ENCODE assay signal across 8 cellular contexts in the genomic region with DNA sequence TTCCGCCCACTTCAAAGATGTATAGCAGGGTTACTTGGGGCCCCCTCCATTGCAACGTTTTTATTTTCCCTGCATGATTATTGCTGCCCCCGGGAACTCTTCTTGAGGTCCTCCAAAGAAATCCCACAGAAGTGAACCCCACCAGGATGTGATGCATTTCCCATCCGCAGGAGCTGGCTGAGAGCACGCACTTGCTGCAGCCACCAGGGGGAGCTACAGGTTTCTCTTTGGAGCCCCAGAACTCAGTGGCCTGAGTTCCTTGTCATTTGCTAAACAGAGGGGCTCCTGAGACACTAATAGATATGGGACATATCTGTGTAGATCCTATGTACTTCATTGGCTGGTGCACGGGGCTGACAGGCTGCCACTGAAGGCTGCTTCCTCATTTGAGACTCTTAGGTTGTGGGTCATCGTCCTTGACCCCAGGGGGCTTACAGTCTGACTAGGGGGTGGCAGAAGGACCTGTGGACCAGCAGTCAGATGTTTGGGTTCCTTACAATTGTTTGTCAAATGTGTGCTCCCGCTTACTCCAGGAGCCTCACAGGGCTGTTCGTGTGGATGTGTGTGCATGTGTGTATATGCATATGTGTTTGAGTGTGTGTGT. TPM values are rescaled to one million over a fixed set of nuclear protein-coding genes. Genes with fewer than 3 reads are reported as not detected.
DNase-seq lines count a peak whose midpoint lies in the region; ATAC-seq and TF ChIP-seq lines count a peak whose summit lies in the region.

No MANE protein-coding gene starts in this region.

- TF ChIP-seq CTCF in GM23338 (conservative IDR thresholded peaks at IDR 0.05; ENCODE audit: low read depth in 2 of 2), result peak; percentile 94 to 99

- H3K4me1 Mint-ChIP-seq in GM23338, result peaks cover 20% of the 10 kb centered on the region
- no peaks in the 10 kb centered on the region for H3K4me1 Mint-ChIP-seq in activated naive CD4-positive, alpha-beta T cell treated with anti-CD3 and anti-CD28 coated beads, Interleukin-2, amount 10 ng/mL, durations not matched to agents 7 days and 5 days

- no peaks in the 10 kb centered on the region for H3K9me2 ChIP-seq in GM23338 (ENCODE audit: insufficient read depth)

- in situ Hi-C loops in G401 (cut with HindIII; ENCODE audit: low sequenced_read_pairs), result no loop called here

- H3K27me3 ChIP-seq in GM23338 (ENCODE audit: insufficient read depth) (peaks cover 4% of the 10 kb centered on the region; the same call in 1 of the 2 replicates), MG63 (no peaks in the 10 kb centered on the region)

- no peaks in the 10 kb centered on the region for H3K9me3 ChIP-seq in MG63

- H4K20me1 ChIP-seq in GM23338 (replicated peaks; ENCODE audit: insufficient read depth), result no peaks in the 10 kb centered on the region

- H3K27me3 Mint-ChIP-seq in GM23338 (ENCODE audit: insufficient read depth, low read depth, poor library complexity), result peaks cover 5% of the 10 kb centered on the region
- H3K27me3 Mint-ChIP-seq in activated naive CD4-positive, alpha-beta T cell treated with anti-CD3 and anti-CD28 coated beads, Interleukin-2, amount 10 ng/mL, durations not matched to agents 7 days and 5 days, result peaks cover 20% of the 10 kb centered on the region

- CTCF ChIA-PET in activated naive CD4-positive, alpha-beta T cell treated with anti-CD3 and anti-CD28 coated beads, Interleukin-2, amount 10 ng/mL, durations not matched to agents 7 days and 5 days (lab: Charles Lee), result interaction anchor here (0.6 to 5.1 kb wide), 12 partner anchors 8 to 381 kb away, joined by 3 to 85 read pairs (median 4); no protein-coding TSS in a partner anchor

- no peak overlapping the region for H2AFZ ChIP-seq in GM23338

- H3K79me2 ChIP-seq in GM23338 (replicated peaks; ENCODE audit: insufficient read depth), result no peaks in the 10 kb centered on the region

- H3K4me1 ChIP-seq in GM23338 (ENCODE audit: insufficient read depth), result peaks cover 16% of the 10 kb centered on the region

- H3K4me2 ChIP-seq in GM23338, result no peak overlapping the region

- no peaks in the 10 kb centered on the region for H3F3A ChIP-seq in GM23338 (replicated peaks; ENCODE audit: low read depth)

- H3K36me3 Mint-ChIP-seq in GM23338 (ENCODE audit: low read depth), result no peaks in the 10 kb centered on the region
- no peaks in the 10 kb centered on the region for H3K36me3 Mint-ChIP-seq in activated naive CD4-positive, alpha-beta T cell treated with anti-CD3 and anti-CD28 coated beads, Interleukin-2, amount 10 ng/mL, durations not matched to agents 7 days and 5 days

- no peaks in the 10 kb centered on the region for H3K9me3 Mint-ChIP-seq in GM23338
- H3K9me3 Mint-ChIP-seq in activated naive CD4-positive, alpha-beta T cell treated with anti-CD3 and anti-CD28 coated beads, Interleukin-2, amount 10 ng/mL, durations not matched to agents 7 days and 5 days, result no peaks in the 10 kb centered on the region

- H3K27ac ChIP-seq in GM23338 (ENCODE audit: low read depth), result no peak overlapping the region

- H3K27ac Mint-ChIP-seq in GM23338, result no peak overlapping the region
- H3K27ac Mint-ChIP-seq in activated naive CD4-positive, alpha-beta T cell treated with anti-CD3 and anti-CD28 coated beads, Interleukin-2, amount 10 ng/mL, durations not matched to agents 7 days and 5 days, result no peak overlapping the region

- H3K36me3 ChIP-seq in GM23338 (ENCODE audit: insufficient read depth) (no peaks in the 10 kb centered on the region), MG63 (no peaks in the 10 kb centered on the region)

- no peak overlapping the region for H3K4me3 Mint-ChIP-seq in GM23338
- H3K4me3 Mint-ChIP-seq in activated naive CD4-positive, alpha-beta T cell treated with anti-CD3 and anti-CD28 coated beads, Interleukin-2, amount 10 ng/mL, durations not matched to agents 7 days and 5 days, result no peak overlapping the region

- H3K4me3 ChIP-seq in GM23338 (no peak overlapping the region), MG63 (no peak overlapping the region)

- intact Hi-C loops in Right ventricle myocardium superior (cut with DNase I), result loop anchor here (2.0 kb wide), 1 partner anchor 380 kb away; no protein-coding TSS in a partner anchor

- DNase-seq in G401 (ENCODE audit: low spot score) (peak; percentile 74), GM23338 (ENCODE audit: low spot score) (peak; percentile 95), MG63 (peak; percentile 45), Right ventricle myocardium superior (peak; percentile 76), putamen (ENCODE audit: low spot score) (peak; percentile 73), cortex of kidney (lab: John Stamatoyannopoulos, UW) (no peak)
- peak; percentile 78 for DNase-seq in activated naive CD4-positive, alpha-beta T cell treated with anti-CD3 and anti-CD28 coated beads, Interleukin-2, amount 10 ng/mL, durations not matched to agents 7 days and 5 days

- peak; percentile 94 for ATAC-seq in GM23338
- peak; percentile 99 for ATAC-seq in SK-N-SH treated with all-trans-retinoic acid at 6 μM for 48 hours
- peak; percentile 87 for ATAC-seq in Right ventricle myocardium superior (ENCODE audit: poor library complexity)

TF ChIP-seq in GM23338, 12 proteins besides CTCF, POLR2A, EP300 and RAD21 (continues in another document):
- no peak for TF ChIP-seq CREB1 (CRISPR knock-in tag; IDR thresholded peaks at IDR 0.05; ENCODE audit: low read depth)
- no peak for TF ChIP-seq EZH2 (IDR thresholded peaks at IDR 0.05; ENCODE audit: low read depth, unreplicated experiment)
- no peak for TF ChIP-seq ETS1 (IDR thresholded peaks at IDR 0.05)

TF ChIP-seq in SK-N-SH treated with all-trans-retinoic acid at 6 μM for 48 hours, 23 proteins besides CTCF, POLR2A, EP300 and RAD21:
- no peak for TF ChIP-seq ZNF8 (CRISPR knock-in tag; IDR thresholded peaks at IDR 0.05)
- no peak for TF ChIP-seq ZNF565 (CRISPR knock-in tag; conservative IDR thresholded peaks at IDR 0.05; ENCODE audit: low read depth)
- no peak for TF ChIP-seq TOX (CRISPR knock-in tag; IDR thresholded peaks at IDR 0.05; ENCODE audit: borderline replicate concordance)
- no peak for TF ChIP-seq CREB5 (CRISPR knock-in tag; IDR thresholded peaks at IDR 0.05; ENCODE audit: low read depth)
- no peak for TF ChIP-seq ZNF70 (CRISPR knock-in tag; IDR thresholded peaks at IDR 0.05)
- no peak for TF ChIP-seq GLIS3 (CRISPR knock-in tag; IDR thresholded peaks at IDR 0.05)
- no peak for TF ChIP-seq CSRNP3 (CRISPR knock-in tag; IDR thresholded peaks at IDR 0.05)
- no peak for TF ChIP-seq TCF4 (CRISPR knock-in tag; IDR thresholded peaks at IDR 0.05; ENCODE audit: borderline replicate concordance)
- TF ChIP-seq PPARA (CRISPR knock-in tag; IDR thresholded peaks at IDR 0.05; ENCODE audit: borderline replicate concordance), result no peak
- no peak for TF ChIP-seq BACH2 (CRISPR knock-in tag; IDR thresholded peaks at IDR 0.05; ENCODE audit: borderline replicate concordance)
- TF ChIP-seq, protein P1, sequence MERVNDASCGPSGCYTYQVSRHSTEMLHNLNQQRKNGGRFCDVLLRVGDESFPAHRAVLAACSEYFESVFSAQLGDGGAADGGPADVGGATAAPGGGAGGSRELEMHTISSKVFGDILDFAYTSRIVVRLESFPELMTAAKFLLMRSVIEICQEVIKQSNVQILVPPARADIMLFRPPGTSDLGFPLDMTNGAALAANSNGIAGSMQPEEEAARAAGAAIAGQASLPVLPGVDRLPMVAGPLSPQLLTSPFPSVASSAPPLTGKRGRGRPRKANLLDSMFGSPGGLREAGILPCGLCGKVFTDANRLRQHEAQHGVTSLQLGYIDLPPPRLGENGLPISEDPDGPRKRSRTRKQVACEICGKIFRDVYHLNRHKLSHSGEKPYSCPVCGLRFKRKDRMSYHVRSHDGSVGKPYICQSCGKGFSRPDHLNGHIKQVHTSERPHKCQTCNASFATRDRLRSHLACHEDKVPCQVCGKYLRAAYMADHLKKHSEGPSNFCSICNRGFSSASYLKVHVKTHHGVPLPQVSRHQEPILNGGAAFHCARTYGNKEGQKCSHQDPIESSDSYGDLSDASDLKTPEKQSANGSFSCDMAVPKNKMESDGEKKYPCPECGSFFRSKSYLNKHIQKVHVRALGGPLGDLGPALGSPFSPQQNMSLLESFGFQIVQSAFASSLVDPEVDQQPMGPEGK (CRISPR knock-in tag; IDR thresholded peaks at IDR 0.05; ENCODE audit: borderline replicate concordance), result no peak

RNA-seq across cellular contexts. Expression of gene ENO4, which starts 52.3 kb away (rescaled TPM):
- 0.49 TPM in 1 of 2 replicates, not detected in the other for total RNA-seq in G401 (2014; rRNA removed; shearing (Covaris generic))
- 0.04 and 0.24 TPM in 2 replicates for total RNA-seq in GM23338 (2014; rRNA removed; shearing (Covaris generic))
- 0.44 and 0.59 TPM in 2 replicates for polyA plus RNA-seq in GM23338 (2016; fragmentation: Nextera tagmentation; extraction: Ambion mirVana)
- total RNA-seq in MG63 (2014; rRNA removed; shearing (Covaris generic); ENCODE audit: low replicate concordance), result 0.69 and 2.5 TPM in 2 replicates
- total RNA-seq in Right ventricle myocardium superior, result 0.46 TPM

RNA-seq across cellular contexts. Expression of gene HSPA12A, which starts 54.6 kb away (rescaled TPM):
- 0.18 and 0.47 TPM in 2 replicates for total RNA-seq in G401 (2014; rRNA removed; shearing (Covaris generic))
- 5.2 and 6.3 TPM in 2 replicates for total RNA-seq in GM23338 (2014; rRNA removed; shearing (Covaris generic))
- polyA plus RNA-seq in GM23338 (2016; fragmentation: Nextera tagmentation; extraction: Ambion mirVana), result 4.4 and 5.6 TPM in 2 replicates
- 2.6 and 2.8 TPM in 2 replicates for total RNA-seq in MG63 (2014; rRNA removed; shearing (Covaris generic); ENCODE audit: low replicate concordance)
- total RNA-seq in Right ventricle myocardium superior, result 15.9 TPM
